Comparison of ENCODE assay signal across 9 cellular contexts in the genomic region with DNA sequence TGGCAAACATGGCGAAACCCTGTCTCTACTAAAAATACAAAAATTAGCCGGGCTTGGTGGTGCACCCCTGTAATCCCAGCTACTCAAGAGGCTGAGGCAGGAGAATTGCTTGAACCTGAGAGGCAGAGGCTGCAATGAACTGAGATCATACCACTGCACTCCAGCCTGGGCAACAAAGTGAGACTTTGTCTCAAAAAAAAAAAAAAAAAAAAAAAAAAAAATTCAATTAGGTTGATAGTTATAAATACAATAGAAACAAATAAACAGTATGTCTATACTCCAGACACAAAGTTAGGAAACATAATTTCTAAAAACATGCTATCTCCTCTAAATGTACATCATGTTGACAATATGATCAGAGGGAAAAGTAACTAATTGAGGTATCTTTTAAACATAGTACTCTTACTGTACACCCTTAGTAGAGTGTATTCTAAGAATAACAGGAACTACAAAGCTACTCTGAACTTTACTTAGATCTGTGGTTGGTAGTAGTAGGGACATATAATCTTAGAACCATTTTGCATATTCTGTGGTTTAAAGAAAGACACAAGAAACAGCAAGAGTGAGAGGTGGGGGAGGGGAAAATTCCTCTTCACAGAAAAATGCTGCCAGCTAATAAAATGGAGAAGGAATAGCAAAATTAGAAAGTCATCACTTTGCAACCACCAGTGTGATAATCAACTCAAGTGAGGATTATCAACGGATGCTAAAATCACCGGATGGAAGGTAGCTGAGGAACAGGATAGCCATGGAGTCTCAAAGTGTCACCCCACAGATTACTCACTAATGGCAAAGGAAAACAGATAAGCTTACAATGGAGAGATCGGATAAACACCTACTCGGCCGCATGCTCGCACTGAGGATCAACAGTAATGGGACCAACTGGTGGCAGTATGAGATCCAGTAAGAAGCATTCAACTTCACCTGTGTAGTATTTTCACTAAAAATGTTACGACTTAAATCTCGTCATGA. TPM values are rescaled to one million over a fixed set of nuclear protein-coding genes. Genes with fewer than 3 reads are reported as not detected.
DNase-seq lines count a peak whose midpoint lies in the region; ATAC-seq, FAIRE-seq and TF ChIP-seq lines count a peak whose summit lies in the region.
"Had no signal": no experiment of that assay in that cellular context is flagged by ENCODE, and none has a peak within 500 bp of the region (broad histone marks: within the 10 kb centered on the region; RNA-seq: fewer than 3 reads in every experiment).

No MANE protein-coding gene starts in this region.

- BruUV-seq in GM12878 (replicated peaks; lab: Mats Ljungman, UMichigan), result no TSS peak

- no peaks in the 10 kb centered on the region for H3K27me3 ChIP-seq in DND-41 (ENCODE audit: insufficient read depth, low read length, poor library complexity)
- no peaks in the 10 kb centered on the region for H3K27me3 ChIP-seq in GM12878 (replicated peaks in 1 of 2; ENCODE audit: control insufficient read depth in 2 of 2, insufficient read depth in 2 of 2, low read length in 1 of 2)
- H3K27me3 ChIP-seq in hepatocyte, result no peaks in the 10 kb centered on the region
- H3K27me3 ChIP-seq: brain microvascular endothelial cell had no signal

- H3K27ac ChIP-seq in DND-41 (ENCODE audit: low read length) (no peak overlapping the region), GM12878 (ENCODE audit: control insufficient read depth, insufficient read depth) (peak overlapping the region; percentile 50), hepatocyte (no peak overlapping the region)
- H3K27ac ChIP-seq: brain microvascular endothelial cell had no signal

- WGBS in GM12878 (ENCODE audit: insufficient coverage, insufficient replicate concordance, low lambda C conversion rate, missing lambda C conversion rate), result 70% methylated on average over 10 of the region's 10 CpGs
- 83% methylated on average over 10 of the region's 10 CpGs for WGBS in hepatocyte (ENCODE audit: low lambda C conversion rate, missing lambda C conversion rate)

- H3K4me3 ChIP-seq in DND-41 (ENCODE audit: low read depth in 1 of 2, low read length in 2 of 2), result no peak overlapping the region
- no peak overlapping the region for H3K4me3 ChIP-seq in Jurkat, Clone E6-1 (ENCODE audit: low read length)
- H3K4me3 ChIP-seq in GM12878, result peak overlapping the region; percentile 9; the same call in 1 of the 2 replicates
- no peak overlapping the region for H3K4me3 ChIP-seq in hepatocyte

- H3K9ac ChIP-seq in DND-41 (ENCODE audit: low read depth, low read length) (no peak overlapping the region), GM12878 (ENCODE audit: control insufficient read depth, insufficient read depth, low read length) (no peak overlapping the region)

- FAIRE-seq in GM12878 (lab: Jason Lieb, UNC), result peak; percentile 96

- no peak for TF ChIP-seq POLR2A in GM12878 (IDR thresholded peaks at IDR 0.05; ENCODE audit: low read depth, low read length)

- H3K4me2 ChIP-seq in DND-41 (ENCODE audit: insufficient read depth, low read length) (no peak overlapping the region), GM12878 (ENCODE audit: control insufficient read depth, insufficient read depth) (peak overlapping the region; percentile 14), hepatocyte (no peak overlapping the region)

- RAD21 ChIA-PET in GM12878 (lab: Charles Lee; ENCODE audit: unreplicated experiment), result interaction anchor here (0.6 to 0.7 kb wide), 2 partner anchors 26 to 38 kb away, joined by 3 to 4 read pairs; no protein-coding TSS in a partner anchor

- SMC1A ChIA-PET in GM12878 (lab: Charles Lee; ENCODE audit: uncharacterized antibody, unreplicated experiment), result interaction anchor here (1.4 to 2.0 kb wide), 3 partner anchors 10 to 35 kb away, joined by 5 to 9 read pairs (median 7); a partner anchor contains a TSS

- no peaks in the 10 kb centered on the region for H3K9me2 ChIP-seq in hepatocyte (replicated peaks; ENCODE audit: insufficient read depth)

- H3K4me1 ChIP-seq in DND-41 (ENCODE audit: insufficient read depth, low read length) (no peaks in the 10 kb centered on the region), GM12878 (ENCODE audit: control insufficient read depth, insufficient read depth, low read length) (peaks cover 27% of the 10 kb centered on the region), hepatocyte (ENCODE audit: insufficient read depth) (no peaks in the 10 kb centered on the region)

- CTCF ChIA-PET in GM12878 (lab: Yijun Ruan, JAX), result interaction anchor here (0.7 to 3.2 kb wide), 8 partner anchors 10 to 492 kb away, joined by 3 to 15 read pairs (median 4); a partner anchor contains a TSS

- no peak for TF ChIP-seq EP300 in GM12878 (IDR thresholded peaks at IDR 0.05; ENCODE audit: borderline replicate concordance in 1 of 2, control insufficient read depth in 1 of 2, low read depth in 2 of 2, low read length in 2 of 2)

- in situ Hi-C loops in GM12878 (cut with MboI), result no loop called here

- DNase-seq in DND-41 (no peak), GM12878 (ENCODE audit: low read depth, low spot score) (peak; percentile 34), hepatocyte (ENCODE audit: low spot score) (no peak), kidney glomerular epithelial cell (lab: John Stamatoyannopoulos, UW) (no peak), putamen (ENCODE audit: low spot score) (no peak)
- DNase-seq in Jurkat, Clone E6-1 (ENCODE audit: low read depth, low spot score), result peak; percentile 26
- DNase-seq: brain microvascular endothelial cell had no signal

- H3K36me3 ChIP-seq in DND-41 (ENCODE audit: insufficient read depth, low read length) (peaks cover 75% of the 10 kb centered on the region), GM12878 (ENCODE audit: control insufficient read depth in 2 of 2, insufficient read depth in 2 of 2, low read length in 1 of 2) (peaks cover 13 to 19% of the 10 kb centered on the region in 2 experiments; a peak in 3 of 4 replicates), hepatocyte (replicated peaks; ENCODE audit: insufficient read depth, low read depth) (no peaks in the 10 kb centered on the region)

- H3K79me2 ChIP-seq in DND-41 (ENCODE audit: insufficient read depth, low read length) (no peaks in the 10 kb centered on the region), GM12878 (ENCODE audit: control insufficient read depth, insufficient read depth, low read length) (no peaks in the 10 kb centered on the region), hepatocyte (no peaks in the 10 kb centered on the region)

- TF ChIP-seq CTCF in DND-41 (IDR thresholded peaks at IDR 0.05; ENCODE audit: borderline replicate concordance, extremely low read depth, low read length, poor library complexity, severe bottlenecking), result no peak
- TF ChIP-seq CTCF in GM12878 (IDR thresholded peaks at IDR 0.05 in 2 of 3, conservative IDR thresholded peaks at IDR 0.05 in 1 of 3; ENCODE audit: control insufficient read depth in 2 of 3, extremely low read depth in 1 of 3, insufficient read depth in 1 of 3, low read depth in 3 of 3, low read length in 3 of 3), result no peak
- no peak for TF ChIP-seq CTCF in hepatocyte (IDR thresholded peaks at IDR 0.05; ENCODE audit: poor library complexity)

- intact Hi-C loops in GM12878 (cut with micrococcal nuclease; ENCODE audit: unreplicated experiment), result no loop called here

- POLR2A ChIA-PET in GM12878 (lab: Charles Lee), result interaction anchor here (0.5 to 0.6 kb wide), 3 partner anchors 12 to 125 kb away, joined by 4 to 10 read pairs (median 5); no protein-coding TSS in a partner anchor

- H4K20me1 ChIP-seq in DND-41 (ENCODE audit: insufficient read depth, low read length) (no peaks in the 10 kb centered on the region), GM12878 (ENCODE audit: control insufficient read depth, insufficient read depth) (no peaks in the 10 kb centered on the region), hepatocyte (ENCODE audit: insufficient read depth, poor library complexity, severe bottlenecking) (no peaks in the 10 kb centered on the region)

- ATAC-seq in DND-41 (ENCODE audit: insufficient read depth, low read depth), result 0 out of 3 replicates have a peak, but pooled peaks have one; percentile 47
- ATAC-seq in GM19351 (IDR thresholded peaks at IDR 0.05; ENCODE audit: unreplicated experiment), result peak; percentile 78
- ATAC-seq in GM12878, result peak; percentile 81
- no peak for ATAC-seq in GM18858 (IDR thresholded peaks at IDR 0.05; ENCODE audit: unreplicated experiment)

- H2AFZ ChIP-seq in DND-41 (ENCODE audit: low read depth, low read length) (no peak overlapping the region), GM12878 (ENCODE audit: control insufficient read depth, low read depth, low read length) (no peak overlapping the region), hepatocyte (no peak overlapping the region)

- H3K9me3 ChIP-seq in DND-41 (ENCODE audit: insufficient read depth, low read length, severe bottlenecking), result no peaks in the 10 kb centered on the region
- H3K9me3 ChIP-seq in GM12878 (replicated peaks; ENCODE audit: control insufficient read depth, insufficient read depth, low read length), result no peaks in the 10 kb centered on the region
- H3K9me3 ChIP-seq in hepatocyte (ENCODE audit: low read depth), result no peaks in the 10 kb centered on the region

- no peak for TF ChIP-seq RAD21 in GM12878 (IDR thresholded peaks at IDR 0.05; ENCODE audit: insufficient read depth, low read depth, low read length)

RNA-seq across cellular contexts. Expression of a gene that starts 35.0 kb away (rescaled TPM):
- 43.6 TPM for polyA plus RNA-seq in Jurkat, Clone E6-1 (2012; ENCODE audit: insufficient read depth, insufficient read length)
- 72.3 and 77.6 TPM in 2 replicates for total RNA-seq in GM12878 (2013; cell fraction: nucleolus; rRNA removed)
- total RNA-seq in GM12878 (2014; rRNA removed) (35.4 and 35.9 TPM in 2 replicates), GM12878 (2014; rRNA removed; fragmentation: Illumina TruSeq; extraction: Trizol) (29.2 and 30.4 TPM in 2 replicates), GM12878 (2021) (38.4 and 41.8 TPM in 2 replicates), hepatocyte (35.8 and 37.7 TPM in 2 replicates)
- polyA plus RNA-seq in GM12878 (2011; ENCODE audit: low read depth), result 11.9 TPM
- polyA plus RNA-seq in GM12878 (2011; rRNA removed) (18.5 and 30.9 TPM in 2 replicates), GM12878 (2014; fragmentation: Illumina TruSeq; extraction: Trizol) (32.2 and 32.6 TPM in 2 replicates), GM12878 (2014; fragmentation: Nextera tagmentation; extraction: Ambion mirVana) (1 to 10 TPM; 6.6 to 7.5 TPM), GM12878 (2014; rRNA removed) (28.9 and 29.2 TPM in 2 replicates), GM12878 (2016; fragmentation: Nextera tagmentation; extraction: Ambion mirVana) (10 to 100 TPM; 24.3 to 26.5 TPM), hepatocyte (11.9 and 17.2 TPM in 2 replicates)
- 22.0 and 25.6 TPM in 2 replicates for polyA plus RNA-seq in GM12878 (2011; cell fraction: cytosol; rRNA removed)
- polyA plus RNA-seq in GM12878 (2011; cell fraction: nucleus; rRNA removed), result 80.5 and 159 TPM in 2 replicates
- polyA plus RNA-seq in GM12878 (2012), result 12.4 and 14.0 TPM in 2 replicates
- polyA minus RNA-seq in GM12878 (2011; rRNA and poly(A)+ RNA removed), result 54.8 and 62.9 TPM in 2 replicates
- polyA minus RNA-seq in GM12878 (2011; cell fraction: cytosol; rRNA and poly(A)+ RNA removed), result 19.2 and 19.6 TPM in 2 replicates
- polyA minus RNA-seq in GM12878 (2011; cell fraction: nucleus; rRNA and poly(A)+ RNA removed), result 32.5 and 89.0 TPM in 2 replicates

RNA-seq across cellular contexts. Expression of a gene that starts 38.2 kb away (rescaled TPM):
- polyA plus RNA-seq in Jurkat, Clone E6-1 (2012; ENCODE audit: insufficient read depth, insufficient read length), result 0.43 TPM
- total RNA-seq in GM12878 (2013; cell fraction: nucleolus; rRNA removed), result not detected in 2 replicates
- not detected in 2 replicates for total RNA-seq in GM12878 (2014; rRNA removed)
- not detected in 2 replicates for total RNA-seq in GM12878 (2014; rRNA removed; fragmentation: Illumina TruSeq; extraction: Trizol)
- not detected in 2 replicates for total RNA-seq in GM12878 (2021)
- polyA plus RNA-seq in GM12878 (2011; ENCODE audit: low read depth), result not detected
- not detected in 2 replicates for polyA plus RNA-seq in GM12878 (2011; rRNA removed)
- polyA plus RNA-seq in GM12878 (2011; cell fraction: cytosol; rRNA removed), result not detected in 2 replicates
- polyA plus RNA-seq in GM12878 (2011; cell fraction: nucleus; rRNA removed), result not detected in 2 replicates
- 0.06 and 0.07 TPM in 2 replicates for polyA plus RNA-seq in GM12878 (2012)
- polyA plus RNA-seq in GM12878 (2014; fragmentation: Illumina TruSeq; extraction: Trizol), result not detected in 2 replicates
- polyA plus RNA-seq in GM12878 (2014; fragmentation: Nextera tagmentation; extraction: Ambion mirVana), result not detected
- not detected in 2 replicates for polyA plus RNA-seq in GM12878 (2014; rRNA removed)
- polyA plus RNA-seq in GM12878 (2016; fragmentation: Nextera tagmentation; extraction: Ambion mirVana), result under 1 TPM in 1 of 2 experiments, not detected in 1; 0.09 TPM
- polyA minus RNA-seq in GM12878 (2011; rRNA and poly(A)+ RNA removed), result not detected in 2 replicates
- polyA minus RNA-seq in GM12878 (2011; cell fraction: cytosol; rRNA and poly(A)+ RNA removed), result not detected in 2 replicates
- polyA minus RNA-seq in GM12878 (2011; cell fraction: nucleus; rRNA and poly(A)+ RNA removed), result not detected in 2 replicates
- total RNA-seq in hepatocyte, result 19.7 and 25.6 TPM in 2 replicates
- 37.2 and 50.5 TPM in 2 replicates for polyA plus RNA-seq in hepatocyte

RNA-seq across cellular contexts. Expression of a gene that starts 45.6 kb away (rescaled TPM):
- 19.1 TPM for polyA plus RNA-seq in Jurkat, Clone E6-1 (2012; ENCODE audit: insufficient read depth, insufficient read length)
- 20.8 and 21.0 TPM in 2 replicates for total RNA-seq in GM12878 (2013; cell fraction: nucleolus; rRNA removed)
- total RNA-seq in GM12878 (2014; rRNA removed) (10.2 and 10.4 TPM in 2 replicates), GM12878 (2014; rRNA removed; fragmentation: Illumina TruSeq; extraction: Trizol) (13.8 and 14.4 TPM in 2 replicates), GM12878 (2021) (20.6 and 23.9 TPM in 2 replicates), hepatocyte (9.1 and 9.8 TPM in 2 replicates)
- 6.6 TPM for polyA plus RNA-seq in GM12878 (2011; ENCODE audit: low read depth)
- polyA plus RNA-seq in GM12878 (2011; rRNA removed) (9.5 and 14.1 TPM in 2 replicates), GM12878 (2014; fragmentation: Illumina TruSeq; extraction: Trizol) (14.1 and 19.4 TPM in 2 replicates), GM12878 (2014; fragmentation: Nextera tagmentation; extraction: Ambion mirVana) (1 to 10 TPM; 4.5 to 5.7 TPM), GM12878 (2014; rRNA removed) (17.7 and 17.8 TPM in 2 replicates), GM12878 (2016; fragmentation: Nextera tagmentation; extraction: Ambion mirVana) (10 to 100 TPM; 22.7 to 23.8 TPM), hepatocyte (15.5 and 18.3 TPM in 2 replicates)
- 18.0 and 24.2 TPM in 2 replicates for polyA plus RNA-seq in GM12878 (2011; cell fraction: cytosol; rRNA removed)
- 8.8 and 10.6 TPM in 2 replicates for polyA plus RNA-seq in GM12878 (2011; cell fraction: nucleus; rRNA removed)
- polyA plus RNA-seq in GM12878 (2012), result 8.3 and 10.4 TPM in 2 replicates
- 33.0 and 34.7 TPM in 2 replicates for polyA minus RNA-seq in GM12878 (2011; rRNA and poly(A)+ RNA removed)
- 6.7 and 8.2 TPM in 2 replicates for polyA minus RNA-seq in GM12878 (2011; cell fraction: cytosol; rRNA and poly(A)+ RNA removed)
- polyA minus RNA-seq in GM12878 (2011; cell fraction: nucleus; rRNA and poly(A)+ RNA removed), result 12.2 and 22.9 TPM in 2 replicates

Comparison
In these comparisons a context has a peak if more than half of its experiments do, and no peak if none do; other contexts are left out.
1. DNase-seq: peak in Jurkat, Clone E6-1 (single experiment) and GM12878 (single experiment); none in DND-41 (single experiment), hepatocyte (single experiment), kidney glomerular epithelial cell (single experiment) and putamen (single experiment).
2. RNA of a gene that starts 38.2 kb away (total RNA-seq): 19.7 to 25.6 TPM in hepatocyte; not detected in GM12878; every median in the first group is over 10 times any median in the second.